1 cellular context compared by ENCODE assay signal in the genomic region with DNA sequence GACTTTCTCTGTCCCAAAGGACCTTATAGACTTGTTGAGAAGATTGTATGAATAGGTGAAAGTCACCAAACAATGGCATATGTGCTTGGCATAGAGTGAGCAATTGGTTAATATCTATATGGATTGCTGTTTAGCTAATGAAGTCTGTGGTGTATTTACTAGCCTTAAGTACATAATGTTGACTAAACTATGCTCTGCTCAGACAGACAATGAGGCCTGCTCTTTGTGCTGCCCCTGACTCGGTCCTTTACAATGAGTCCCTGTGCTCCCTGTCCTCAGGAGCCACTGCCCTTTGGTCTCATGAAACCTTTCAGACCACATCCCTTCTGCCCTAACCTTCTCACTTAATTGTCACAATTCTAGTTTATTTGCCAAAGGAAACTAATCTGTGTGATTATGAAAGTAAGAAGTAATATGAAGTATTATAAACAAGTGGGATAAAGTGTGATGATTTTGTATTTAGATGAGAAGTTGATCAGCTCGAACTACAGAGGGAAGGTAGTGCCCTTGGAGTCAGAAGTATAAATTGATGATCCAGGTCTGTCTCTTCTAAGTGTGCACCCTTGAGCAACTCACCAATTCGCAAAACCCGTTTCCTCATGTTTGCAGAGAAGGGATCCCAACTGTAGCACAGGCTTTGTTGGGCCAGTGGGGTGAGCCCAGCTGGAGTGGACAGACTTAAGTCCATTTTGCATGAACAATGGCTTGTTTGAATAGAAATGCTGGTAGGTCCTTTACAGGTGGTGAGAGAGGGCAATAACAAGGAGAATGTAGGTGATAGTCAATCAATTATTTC.
TF ChIP-seq lines count a peak whose summit lies in the region.

No MANE protein-coding gene starts in this region.

TF ChIP-seq in HepG2, 621 proteins besides CTCF, POLR2A, EP300 and RAD21 (continued from another document and continues in another):
- TF ChIP-seq SNAPC2 (CRISPR knock-in tag; IDR thresholded peaks at IDR 0.05) (peak; percentile 74; the same call in 1 of the 2 replicates), ZFX (CRISPR knock-in tag; IDR thresholded peaks at IDR 0.05; ENCODE audit: low read depth) (peak; percentile 77), DMAP1 (CRISPR knock-in tag; IDR thresholded peaks at IDR 0.05) (peak; percentile 64), ZNF343 (CRISPR knock-in tag; IDR thresholded peaks at IDR 0.05) (0 out of 2 replicates have a peak, but pooled peaks have one; percentile 48), ZNF891 (CRISPR knock-in tag; IDR thresholded peaks at IDR 0.05) (no peak), FOXK1 (CRISPR knock-in tag; IDR thresholded peaks at IDR 0.05; ENCODE audit: borderline replicate concordance, low read depth) (no peak; the same call in none of the 2 replicates), HNRNPH1 (optimal IDR thresholded peaks at IDR 0.05; ENCODE audit: low read depth, low read length) (no peak), NKX3-1 (CRISPR knock-in tag; IDR thresholded peaks at IDR 0.05) (peak; percentile 67), ZNF350 (CRISPR knock-in tag; IDR thresholded peaks at IDR 0.05; ENCODE audit: borderline replicate concordance, low read depth) (peak; percentile 76; the same call in 1 of the 2 replicates), XRCC5 (optimal IDR thresholded peaks at IDR 0.05; ENCODE audit: low read length) (peak; percentile 50), SP5 (CRISPR knock-in tag; IDR thresholded peaks at IDR 0.05; ENCODE audit: borderline replicate concordance, low read depth) (peak; percentile 58; the same call in 1 of the 2 replicates), ZNF709 (CRISPR knock-in tag; IDR thresholded peaks at IDR 0.05) (0 out of 2 replicates have a peak, but pooled peaks have one; percentile 23), ZNF781 (CRISPR knock-in tag; IDR thresholded peaks at IDR 0.05; ENCODE audit: borderline replicate concordance, not compliant biosample characterization) (peak; percentile 63), ZNF605 (CRISPR knock-in tag; IDR thresholded peaks at IDR 0.05) (peak; percentile 89), MATR3 (CRISPR knock-in tag; IDR thresholded peaks at IDR 0.05) (no peak), ZNF788 (CRISPR knock-in tag; IDR thresholded peaks at IDR 0.05; ENCODE audit: borderline replicate concordance) (peak; percentile 51; the same call in 1 of the 2 replicates), KMT2B (CRISPR knock-in tag; IDR thresholded peaks at IDR 0.05) (no peak), TARDBP (CRISPR knock-in tag; IDR thresholded peaks at IDR 0.05) (peak; percentile 91), ARNTL (CRISPR knock-in tag; IDR thresholded peaks at IDR 0.05) (0 out of 2 replicates have a peak, but pooled peaks have one; percentile 64), ZNF34 (CRISPR knock-in tag; IDR thresholded peaks at IDR 0.05; ENCODE audit: borderline replicate concordance) (0 out of 2 replicates have a peak, but pooled peaks have one; percentile 60), SAP130 (CRISPR knock-in tag; IDR thresholded peaks at IDR 0.05; ENCODE audit: low read depth) (peak; percentile 89), FOXA1 (IDR thresholded peaks at IDR 0.05) (peak; percentile 90), FOXA1 (CRISPR knock-in tag; IDR thresholded peaks at IDR 0.05) (peak; percentile 93), RFXANK (CRISPR knock-in tag; IDR thresholded peaks at IDR 0.05) (peak; percentile 54; the same call in 1 of the 2 replicates), HOXA3 (CRISPR knock-in tag; IDR thresholded peaks at IDR 0.05) (peak; percentile 83; the same call in 1 of the 2 replicates), ZNF674 (CRISPR knock-in tag; IDR thresholded peaks at IDR 0.05; ENCODE audit: low read depth) (no peak), RXRB (CRISPR knock-in tag; IDR thresholded peaks at IDR 0.05; ENCODE audit: borderline replicate concordance) (peak; percentile 98), ZNF761 (CRISPR knock-in tag; conservative IDR thresholded peaks at IDR 0.05) (peak; percentile 81), PCBP2 (optimal IDR thresholded peaks at IDR 0.05; ENCODE audit: low read depth, low read length, poor library complexity, severe bottlenecking) (no peak), TGIF2 (CRISPR knock-in tag; IDR thresholded peaks at IDR 0.05) (peak; percentile 79; the same call in 1 of the 2 replicates), HNRNPLL (IDR thresholded peaks at IDR 0.05; ENCODE audit: low read depth, low read length, poor library complexity, severe bottlenecking) (no peak), ZNF484 (CRISPR knock-in tag; IDR thresholded peaks at IDR 0.05; ENCODE audit: borderline replicate concordance, low read depth) (no peak), ZNF136 (CRISPR knock-in tag; IDR thresholded peaks at IDR 0.05; ENCODE audit: low read depth) (peak; percentile 34), RBFOX2 (IDR thresholded peaks at IDR 0.05; ENCODE audit: low read depth, low read length) (peak; percentile 71), ZNF510 (CRISPR knock-in tag; IDR thresholded peaks at IDR 0.05; ENCODE audit: low read depth) (0 out of 2 replicates have a peak, but pooled peaks have one; percentile 68), TCF12 (IDR thresholded peaks at IDR 0.05) (no peak), TCF12 (CRISPR knock-in tag; IDR thresholded peaks at IDR 0.05) (peak; percentile 58; the same call in 1 of the 2 replicates), KDM6A (CRISPR knock-in tag; IDR thresholded peaks at IDR 0.05; ENCODE audit: low read depth) (peak; percentile 88), BORCS8-MEF2B (CRISPR knock-in tag; IDR thresholded peaks at IDR 0.05) (peak; percentile 75), TEAD3 (CRISPR knock-in tag; optimal IDR thresholded peaks at IDR 0.05; ENCODE audit: borderline replicate concordance) (peak; percentile 65), ZNF263 (CRISPR knock-in tag; IDR thresholded peaks at IDR 0.05) (peak; percentile 98), ZKSCAN8 (CRISPR knock-in tag; IDR thresholded peaks at IDR 0.05; ENCODE audit: borderline replicate concordance) (no peak), ZNF615 (CRISPR knock-in tag; IDR thresholded peaks at IDR 0.05; ENCODE audit: borderline replicate concordance) (0 out of 2 replicates have a peak, but pooled peaks have one; percentile 18), FOXJ3 (CRISPR knock-in tag; IDR thresholded peaks at IDR 0.05; ENCODE audit: borderline replicate concordance) (peak; percentile 96), DPF2 (CRISPR knock-in tag; IDR thresholded peaks at IDR 0.05; ENCODE audit: borderline replicate concordance, low read depth) (peak; percentile 90), MED13 (CRISPR knock-in tag; IDR thresholded peaks at IDR 0.05) (peak; percentile 34), ZFP36L1 (CRISPR knock-in tag; IDR thresholded peaks at IDR 0.05) (peak; percentile 76; the same call in 1 of the 2 replicates), ZNF616 (CRISPR knock-in tag; IDR thresholded peaks at IDR 0.05; ENCODE audit: low read depth) (no peak)
- TF ChIP-seq, protein P1, sequence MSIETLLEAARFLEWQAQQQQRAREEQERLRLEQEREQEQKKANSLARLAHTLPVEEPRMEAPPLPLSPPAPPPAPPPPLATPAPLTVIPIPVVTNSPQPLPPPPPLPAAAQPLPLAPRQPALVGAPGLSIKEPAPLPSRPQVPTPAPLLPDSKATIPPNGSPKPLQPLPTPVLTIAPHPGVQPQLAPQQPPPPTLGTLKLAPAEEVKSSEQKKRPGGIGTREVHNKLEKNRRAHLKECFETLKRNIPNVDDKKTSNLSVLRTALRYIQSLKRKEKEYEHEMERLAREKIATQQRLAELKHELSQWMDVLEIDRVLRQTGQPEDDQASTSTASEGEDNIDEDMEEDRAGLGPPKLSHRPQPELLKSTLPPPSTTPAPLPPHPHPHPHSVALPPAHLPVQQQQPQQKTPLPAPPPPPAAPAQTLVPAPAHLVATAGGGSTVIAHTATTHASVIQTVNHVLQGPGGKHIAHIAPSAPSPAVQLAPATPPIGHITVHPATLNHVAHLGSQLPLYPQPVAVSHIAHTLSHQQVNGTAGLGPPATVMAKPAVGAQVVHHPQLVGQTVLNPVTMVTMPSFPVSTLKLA (IDR thresholded peaks at IDR 0.05), result no peak
- TF ChIP-seq, protein P2, sequence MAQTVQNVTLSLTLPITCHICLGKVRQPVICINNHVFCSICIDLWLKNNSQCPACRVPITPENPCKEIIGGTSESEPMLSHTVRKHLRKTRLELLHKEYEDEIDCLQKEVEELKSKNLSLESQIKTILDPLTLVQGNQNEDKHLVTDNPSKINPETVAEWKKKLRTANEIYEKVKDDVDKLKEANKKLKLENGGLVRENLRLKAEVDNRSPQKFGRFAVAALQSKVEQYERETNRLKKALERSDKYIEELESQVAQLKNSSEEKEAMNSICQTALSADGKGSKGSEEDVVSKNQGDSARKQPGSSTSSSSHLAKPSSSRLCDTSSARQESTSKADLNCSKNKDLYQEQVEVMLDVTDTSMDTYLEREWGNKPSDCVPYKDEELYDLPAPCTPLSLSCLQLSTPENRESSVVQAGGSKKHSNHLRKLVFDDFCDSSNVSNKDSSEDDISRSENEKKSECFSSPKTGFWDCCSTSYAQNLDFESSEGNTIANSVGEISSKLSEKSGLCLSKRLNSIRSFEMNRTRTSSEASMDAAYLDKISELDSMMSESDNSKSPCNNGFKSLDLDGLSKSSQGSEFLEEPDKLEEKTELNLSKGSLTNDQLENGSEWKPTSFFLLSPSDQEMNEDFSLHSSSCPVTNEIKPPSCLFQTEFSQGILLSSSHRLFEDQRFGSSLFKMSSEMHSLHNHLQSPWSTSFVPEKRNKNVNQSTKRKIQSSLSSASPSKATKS (CRISPR knock-in tag; IDR thresholded peaks at IDR 0.05), result no peak; the same call in 1 of the 2 replicates
- TF ChIP-seq, protein P3, sequence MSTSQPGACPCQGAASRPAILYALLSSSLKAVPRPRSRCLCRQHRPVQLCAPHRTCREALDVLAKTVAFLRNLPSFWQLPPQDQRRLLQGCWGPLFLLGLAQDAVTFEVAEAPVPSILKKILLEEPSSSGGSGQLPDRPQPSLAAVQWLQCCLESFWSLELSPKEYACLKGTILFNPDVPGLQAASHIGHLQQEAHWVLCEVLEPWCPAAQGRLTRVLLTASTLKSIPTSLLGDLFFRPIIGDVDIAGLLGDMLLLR (CRISPR knock-in tag; IDR thresholded peaks at IDR 0.05), result no peak
- TF ChIP-seq, protein P4, sequence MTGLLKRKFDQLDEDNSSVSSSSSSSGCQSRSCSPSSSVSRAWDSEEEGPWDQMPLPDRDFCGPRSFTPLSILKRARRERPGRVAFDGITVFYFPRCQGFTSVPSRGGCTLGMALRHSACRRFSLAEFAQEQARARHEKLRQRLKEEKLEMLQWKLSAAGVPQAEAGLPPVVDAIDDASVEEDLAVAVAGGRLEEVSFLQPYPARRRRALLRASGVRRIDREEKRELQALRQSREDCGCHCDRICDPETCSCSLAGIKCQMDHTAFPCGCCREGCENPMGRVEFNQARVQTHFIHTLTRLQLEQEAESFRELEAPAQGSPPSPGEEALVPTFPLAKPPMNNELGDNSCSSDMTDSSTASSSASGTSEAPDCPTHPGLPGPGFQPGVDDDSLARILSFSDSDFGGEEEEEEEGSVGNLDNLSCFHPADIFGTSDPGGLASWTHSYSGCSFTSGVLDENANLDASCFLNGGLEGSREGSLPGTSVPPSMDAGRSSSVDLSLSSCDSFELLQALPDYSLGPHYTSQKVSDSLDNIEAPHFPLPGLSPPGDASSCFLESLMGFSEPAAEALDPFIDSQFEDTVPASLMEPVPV (CRISPR knock-in tag; IDR thresholded peaks at IDR 0.05), result peak; percentile 64; the same call in 1 of the 2 replicates
- TF ChIP-seq, protein P5, sequence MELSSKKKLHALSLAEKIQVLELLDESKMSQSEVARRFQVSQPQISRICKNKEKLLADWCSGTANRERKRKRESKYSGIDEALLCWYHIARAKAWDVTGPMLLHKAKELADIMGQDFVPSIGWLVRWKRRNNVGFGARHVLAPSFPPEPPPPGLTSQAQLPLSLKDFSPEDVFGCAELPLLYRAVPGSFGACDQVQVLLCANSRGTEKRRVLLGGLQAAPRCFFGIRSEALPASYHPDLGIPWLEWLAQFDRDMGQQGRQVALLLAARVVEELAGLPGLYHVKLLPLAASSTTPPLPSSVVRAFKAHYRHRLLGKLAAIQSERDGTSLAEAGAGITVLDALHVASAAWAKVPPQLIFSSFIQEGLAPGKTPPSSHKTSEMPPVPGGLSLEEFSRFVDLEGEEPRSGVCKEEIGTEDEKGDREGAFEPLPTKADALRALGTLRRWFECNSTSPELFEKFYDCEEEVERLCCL (CRISPR knock-in tag; IDR thresholded peaks at IDR 0.05; ENCODE audit: borderline replicate concordance), result no peak
- TF ChIP-seq, protein P6, sequence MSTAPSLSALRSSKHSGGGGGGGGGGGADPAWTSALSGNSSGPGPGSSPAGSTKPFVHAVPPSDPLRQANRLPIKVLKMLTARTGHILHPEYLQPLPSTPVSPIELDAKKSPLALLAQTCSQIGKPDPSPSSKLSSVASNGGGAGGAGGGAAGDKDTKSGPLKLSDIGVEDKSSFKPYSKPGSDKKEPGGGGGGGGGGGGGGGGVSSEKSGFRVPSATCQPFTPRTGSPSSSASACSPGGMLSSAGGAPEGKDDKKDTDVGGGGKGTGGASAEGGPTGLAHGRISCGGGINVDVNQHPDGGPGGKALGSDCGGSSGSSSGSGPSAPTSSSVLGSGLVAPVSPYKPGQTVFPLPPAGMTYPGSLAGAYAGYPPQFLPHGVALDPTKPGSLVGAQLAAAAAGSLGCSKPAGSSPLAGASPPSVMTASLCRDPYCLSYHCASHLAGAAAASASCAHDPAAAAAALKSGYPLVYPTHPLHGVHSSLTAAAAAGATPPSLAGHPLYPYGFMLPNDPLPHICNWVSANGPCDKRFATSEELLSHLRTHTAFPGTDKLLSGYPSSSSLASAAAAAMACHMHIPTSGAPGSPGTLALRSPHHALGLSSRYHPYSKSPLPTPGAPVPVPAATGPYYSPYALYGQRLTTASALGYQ (CRISPR knock-in tag; IDR thresholded peaks at IDR 0.05), result peak; percentile 82
- TF ChIP-seq, protein P7, sequence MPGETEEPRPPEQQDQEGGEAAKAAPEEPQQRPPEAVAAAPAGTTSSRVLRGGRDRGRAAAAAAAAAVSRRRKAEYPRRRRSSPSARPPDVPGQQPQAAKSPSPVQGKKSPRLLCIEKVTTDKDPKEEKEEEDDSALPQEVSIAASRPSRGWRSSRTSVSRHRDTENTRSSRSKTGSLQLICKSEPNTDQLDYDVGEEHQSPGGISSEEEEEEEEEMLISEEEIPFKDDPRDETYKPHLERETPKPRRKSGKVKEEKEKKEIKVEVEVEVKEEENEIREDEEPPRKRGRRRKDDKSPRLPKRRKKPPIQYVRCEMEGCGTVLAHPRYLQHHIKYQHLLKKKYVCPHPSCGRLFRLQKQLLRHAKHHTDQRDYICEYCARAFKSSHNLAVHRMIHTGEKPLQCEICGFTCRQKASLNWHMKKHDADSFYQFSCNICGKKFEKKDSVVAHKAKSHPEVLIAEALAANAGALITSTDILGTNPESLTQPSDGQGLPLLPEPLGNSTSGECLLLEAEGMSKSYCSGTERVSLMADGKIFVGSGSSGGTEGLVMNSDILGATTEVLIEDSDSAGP (CRISPR knock-in tag; IDR thresholded peaks at IDR 0.05; ENCODE audit: borderline replicate concordance), result peak; percentile 54; the same call in 1 of the 2 replicates
